In the genomic region with DNA sequence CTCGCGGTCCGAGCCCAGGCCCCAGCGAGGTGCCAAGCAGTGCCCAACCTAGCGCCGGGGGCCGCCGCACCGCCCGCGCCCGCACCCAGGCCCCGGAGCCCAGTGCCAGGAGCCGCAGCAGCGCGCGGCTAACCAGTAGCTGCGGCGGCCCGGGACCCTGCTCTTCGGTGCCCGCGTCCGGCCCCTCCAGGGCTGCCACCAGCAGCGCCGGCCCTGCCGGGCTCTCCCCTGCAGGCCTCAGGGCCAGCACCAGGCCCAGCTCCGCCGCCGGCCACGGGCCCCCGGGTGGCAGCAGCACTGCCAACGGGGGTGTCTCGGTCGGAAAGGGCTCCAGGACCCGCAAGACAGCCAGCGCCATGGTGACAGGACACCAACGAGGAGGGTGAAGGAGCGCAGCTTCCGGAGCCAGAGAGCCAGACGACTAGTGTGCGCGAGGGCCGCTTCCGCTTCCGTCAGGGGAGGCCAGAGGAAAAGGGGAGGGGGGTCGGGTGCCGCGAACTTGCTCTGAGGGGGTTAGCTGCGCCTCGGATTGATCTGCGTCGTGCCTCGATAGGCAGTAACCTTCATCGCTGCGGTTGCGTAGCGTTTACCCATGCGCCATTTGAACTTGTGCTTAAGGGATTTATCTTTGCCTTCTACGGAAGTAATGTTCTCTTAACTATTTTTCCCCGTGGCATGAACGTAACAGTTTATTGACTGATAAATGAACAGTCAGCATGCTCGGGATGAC, we compare ENCODE assay signal across 1 cellular context.
A peak's percentile ranks its signal among the peaks of the same experiment; 100 is the strongest.
TF ChIP-seq lines count a peak whose summit lies in the region.

A gene with protein sequence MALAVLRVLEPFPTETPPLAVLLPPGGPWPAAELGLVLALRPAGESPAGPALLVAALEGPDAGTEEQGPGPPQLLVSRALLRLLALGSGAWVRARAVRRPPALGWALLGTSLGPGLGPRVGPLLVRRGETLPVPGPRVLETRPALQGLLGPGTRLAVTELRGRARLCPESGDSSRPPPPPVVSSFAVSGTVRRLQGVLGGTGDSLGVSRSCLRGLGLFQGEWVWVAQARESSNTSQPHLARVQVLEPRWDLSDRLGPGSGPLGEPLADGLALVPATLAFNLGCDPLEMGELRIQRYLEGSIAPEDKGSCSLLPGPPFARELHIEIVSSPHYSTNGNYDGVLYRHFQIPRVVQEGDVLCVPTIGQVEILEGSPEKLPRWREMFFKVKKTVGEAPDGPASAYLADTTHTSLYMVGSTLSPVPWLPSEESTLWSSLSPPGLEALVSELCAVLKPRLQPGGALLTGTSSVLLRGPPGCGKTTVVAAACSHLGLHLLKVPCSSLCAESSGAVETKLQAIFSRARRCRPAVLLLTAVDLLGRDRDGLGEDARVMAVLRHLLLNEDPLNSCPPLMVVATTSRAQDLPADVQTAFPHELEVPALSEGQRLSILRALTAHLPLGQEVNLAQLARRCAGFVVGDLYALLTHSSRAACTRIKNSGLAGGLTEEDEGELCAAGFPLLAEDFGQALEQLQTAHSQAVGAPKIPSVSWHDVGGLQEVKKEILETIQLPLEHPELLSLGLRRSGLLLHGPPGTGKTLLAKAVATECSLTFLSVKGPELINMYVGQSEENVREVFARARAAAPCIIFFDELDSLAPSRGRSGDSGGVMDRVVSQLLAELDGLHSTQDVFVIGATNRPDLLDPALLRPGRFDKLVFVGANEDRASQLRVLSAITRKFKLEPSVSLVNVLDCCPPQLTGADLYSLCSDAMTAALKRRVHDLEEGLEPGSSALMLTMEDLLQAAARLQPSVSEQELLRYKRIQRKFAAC (minus strand): TSS at position 389 of the 730 bp plus-strand sequence. CDS start 31 bp downstream, at position 358.

TF ChIP-seq in HepG2, 621 proteins besides CTCF, POLR2A, EP300 and RAD21 (continued from another document and continues in another):
- no peak for TF ChIP-seq AGO1 (IDR thresholded peaks at IDR 0.05; ENCODE audit: low read depth, low read length, poor library complexity, severe bottlenecking)
- TF ChIP-seq, protein P1, sequence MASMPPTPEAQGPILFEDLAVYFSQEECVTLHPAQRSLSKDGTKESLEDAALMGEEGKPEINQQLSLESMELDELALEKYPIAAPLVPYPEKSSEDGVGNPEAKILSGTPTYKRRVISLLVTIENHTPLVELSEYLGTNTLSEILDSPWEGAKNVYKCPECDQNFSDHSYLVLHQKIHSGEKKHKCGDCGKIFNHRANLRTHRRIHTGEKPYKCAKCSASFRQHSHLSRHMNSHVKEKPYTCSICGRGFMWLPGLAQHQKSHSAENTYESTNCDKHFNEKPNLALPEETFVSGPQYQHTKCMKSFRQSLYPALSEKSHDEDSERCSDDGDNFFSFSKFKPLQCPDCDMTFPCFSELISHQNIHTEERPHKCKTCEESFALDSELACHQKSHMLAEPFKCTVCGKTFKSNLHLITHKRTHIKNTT (CRISPR knock-in tag; IDR thresholded peaks at IDR 0.05), result no peak
- TF ChIP-seq, protein P2, sequence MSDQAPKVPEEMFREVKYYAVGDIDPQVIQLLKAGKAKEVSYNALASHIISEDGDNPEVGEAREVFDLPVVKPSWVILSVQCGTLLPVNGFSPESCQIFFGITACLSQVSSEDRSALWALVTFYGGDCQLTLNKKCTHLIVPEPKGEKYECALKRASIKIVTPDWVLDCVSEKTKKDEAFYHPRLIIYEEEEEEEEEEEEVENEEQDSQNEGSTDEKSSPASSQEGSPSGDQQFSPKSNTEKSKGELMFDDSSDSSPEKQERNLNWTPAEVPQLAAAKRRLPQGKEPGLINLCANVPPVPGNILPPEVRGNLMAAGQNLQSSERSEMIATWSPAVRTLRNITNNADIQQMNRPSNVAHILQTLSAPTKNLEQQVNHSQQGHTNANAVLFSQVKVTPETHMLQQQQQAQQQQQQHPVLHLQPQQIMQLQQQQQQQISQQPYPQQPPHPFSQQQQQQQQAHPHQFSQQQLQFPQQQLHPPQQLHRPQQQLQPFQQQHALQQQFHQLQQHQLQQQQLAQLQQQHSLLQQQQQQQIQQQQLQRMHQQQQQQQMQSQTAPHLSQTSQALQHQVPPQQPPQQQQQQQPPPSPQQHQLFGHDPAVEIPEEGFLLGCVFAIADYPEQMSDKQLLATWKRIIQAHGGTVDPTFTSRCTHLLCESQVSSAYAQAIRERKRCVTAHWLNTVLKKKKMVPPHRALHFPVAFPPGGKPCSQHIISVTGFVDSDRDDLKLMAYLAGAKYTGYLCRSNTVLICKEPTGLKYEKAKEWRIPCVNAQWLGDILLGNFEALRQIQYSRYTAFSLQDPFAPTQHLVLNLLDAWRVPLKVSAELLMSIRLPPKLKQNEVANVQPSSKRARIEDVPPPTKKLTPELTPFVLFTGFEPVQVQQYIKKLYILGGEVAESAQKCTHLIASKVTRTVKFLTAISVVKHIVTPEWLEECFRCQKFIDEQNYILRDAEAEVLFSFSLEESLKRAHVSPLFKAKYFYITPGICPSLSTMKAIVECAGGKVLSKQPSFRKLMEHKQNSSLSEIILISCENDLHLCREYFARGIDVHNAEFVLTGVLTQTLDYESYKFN (CRISPR knock-in tag; conservative IDR thresholded peaks at IDR 0.05), result peak; percentile 75
- TF ChIP-seq, protein P3, sequence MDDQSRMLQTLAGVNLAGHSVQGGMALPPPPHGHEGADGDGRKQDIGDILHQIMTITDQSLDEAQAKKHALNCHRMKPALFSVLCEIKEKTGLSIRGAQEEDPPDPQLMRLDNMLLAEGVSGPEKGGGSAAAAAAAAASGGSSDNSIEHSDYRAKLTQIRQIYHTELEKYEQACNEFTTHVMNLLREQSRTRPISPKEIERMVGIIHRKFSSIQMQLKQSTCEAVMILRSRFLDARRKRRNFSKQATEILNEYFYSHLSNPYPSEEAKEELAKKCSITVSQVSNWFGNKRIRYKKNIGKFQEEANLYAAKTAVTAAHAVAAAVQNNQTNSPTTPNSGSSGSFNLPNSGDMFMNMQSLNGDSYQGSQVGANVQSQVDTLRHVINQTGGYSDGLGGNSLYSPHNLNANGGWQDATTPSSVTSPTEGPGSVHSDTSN (CRISPR knock-in tag; IDR thresholded peaks at IDR 0.05; ENCODE audit: borderline replicate concordance), result no peak
- TF ChIP-seq HNRNPLL (IDR thresholded peaks at IDR 0.05; ENCODE audit: low read depth, low read length, poor library complexity, severe bottlenecking), result peak; percentile 98
- TF ChIP-seq ZNF547 (CRISPR knock-in tag; IDR thresholded peaks at IDR 0.05), result peak; percentile 94
- no peak for TF ChIP-seq SSRP1 (CRISPR knock-in tag; IDR thresholded peaks at IDR 0.05)
- TF ChIP-seq IKZF5 (CRISPR knock-in tag; IDR thresholded peaks at IDR 0.05), result peak; percentile 91
- TF ChIP-seq CBX2 (IDR thresholded peaks at IDR 0.05; ENCODE audit: low read depth, low read length), result no peak
- TF ChIP-seq CBX2 (CRISPR knock-in tag; IDR thresholded peaks at IDR 0.05; ENCODE audit: low read depth), result no peak
- TF ChIP-seq, protein P4, sequence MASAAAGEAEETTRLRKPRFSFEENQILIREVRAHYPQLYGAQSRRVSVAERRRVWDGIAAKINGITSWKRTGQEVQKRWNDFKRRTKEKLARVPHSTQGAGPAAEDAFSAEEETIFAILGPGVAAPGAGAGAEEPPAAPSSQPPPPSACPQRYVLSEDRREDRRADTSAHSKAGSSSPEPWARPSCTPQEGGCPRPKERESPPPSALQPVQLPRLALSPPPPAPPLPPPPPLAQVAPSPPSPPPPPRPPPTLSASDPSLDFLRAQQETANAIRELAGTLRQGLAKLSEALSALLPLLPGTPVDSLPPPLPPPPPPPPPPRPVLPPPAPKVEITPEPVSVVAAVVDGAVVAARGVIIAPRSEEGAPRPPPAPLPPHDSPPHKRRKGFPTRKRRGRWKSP (CRISPR knock-in tag; IDR thresholded peaks at IDR 0.05), result peak; percentile 93; the same call in 1 of the 2 replicates
- TF ChIP-seq HHEX (CRISPR knock-in tag; IDR thresholded peaks at IDR 0.05), result no peak
- TF ChIP-seq TBX3 (IDR thresholded peaks at IDR 0.05; ENCODE audit: borderline replicate concordance), result no peak
- peak; percentile 84 for TF ChIP-seq CBX1 (IDR thresholded peaks at IDR 0.05; ENCODE audit: low read depth)
- TF ChIP-seq TEF (CRISPR knock-in tag; IDR thresholded peaks at IDR 0.05), result no peak; the same call in none of the 2 replicates
- TF ChIP-seq ZNF83 (CRISPR knock-in tag; IDR thresholded peaks at IDR 0.05; ENCODE audit: borderline replicate concordance), result no peak
- TF ChIP-seq, protein P5, sequence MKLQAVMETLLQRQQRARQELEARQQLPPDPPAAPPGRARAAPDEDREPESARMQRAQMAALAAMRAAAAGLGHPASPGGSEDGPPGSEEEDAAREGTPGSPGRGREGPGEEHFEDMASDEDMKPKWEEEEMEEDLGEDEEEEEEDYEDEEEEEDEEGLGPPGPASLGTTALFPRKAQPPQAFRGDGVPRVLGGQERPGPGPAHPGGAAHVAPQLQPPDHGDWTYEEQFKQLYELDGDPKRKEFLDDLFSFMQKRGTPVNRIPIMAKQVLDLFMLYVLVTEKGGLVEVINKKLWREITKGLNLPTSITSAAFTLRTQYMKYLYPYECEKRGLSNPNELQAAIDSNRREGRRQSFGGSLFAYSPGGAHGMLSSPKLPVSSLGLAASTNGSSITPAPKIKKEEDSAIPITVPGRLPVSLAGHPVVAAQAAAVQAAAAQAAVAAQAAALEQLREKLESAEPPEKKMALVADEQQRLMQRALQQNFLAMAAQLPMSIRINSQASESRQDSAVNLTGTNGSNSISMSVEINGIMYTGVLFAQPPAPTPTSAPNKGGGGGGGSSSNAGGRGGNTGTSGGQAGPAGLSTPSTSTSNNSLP (IDR thresholded peaks at IDR 0.05; ENCODE audit: low read depth, low read length), result peak; percentile 50; the same call in 1 of the 2 replicates
- no peak for TF ChIP-seq FLYWCH1 (CRISPR knock-in tag; IDR thresholded peaks at IDR 0.05)
- peak; percentile 50; the same call in 1 of the 2 replicates for TF ChIP-seq HOMEZ (CRISPR knock-in tag; IDR thresholded peaks at IDR 0.05; ENCODE audit: low read depth)
- TF ChIP-seq ELF4 (CRISPR knock-in tag; IDR thresholded peaks at IDR 0.05; ENCODE audit: borderline replicate concordance), result peak; percentile 86
- peak; percentile 95 for TF ChIP-seq GABPB1 (CRISPR knock-in tag; IDR thresholded peaks at IDR 0.05)
- no peak for TF ChIP-seq ARNT (IDR thresholded peaks at IDR 0.05)
- TF ChIP-seq ZNF160 (CRISPR knock-in tag; IDR thresholded peaks at IDR 0.05), result no peak
